ENCODE assay signal across 24 cellular contexts in the genomic region with DNA sequence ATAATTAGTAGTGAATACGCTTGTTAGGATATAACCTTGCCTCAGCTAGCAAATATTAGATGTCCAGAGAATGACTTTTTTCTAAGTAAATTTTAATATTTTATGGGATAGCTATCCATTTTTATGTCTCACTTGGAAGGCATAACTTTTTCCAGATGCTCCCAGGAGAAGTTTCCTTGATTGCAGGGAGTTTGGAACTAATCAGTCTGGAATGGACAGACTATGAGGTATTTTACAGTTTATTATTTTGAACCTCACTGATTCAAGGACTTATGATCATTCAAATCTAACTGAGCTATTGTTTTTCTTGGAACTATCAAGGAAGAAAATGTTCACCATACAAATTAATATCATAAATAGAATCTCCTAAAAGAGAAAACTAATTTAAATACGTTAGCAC.
"Had no signal": no experiment of that assay in that cellular context is flagged by ENCODE, and none has a peak within 500 bp of the region (broad histone marks: within the 10 kb centered on the region; RNA-seq: fewer than 3 reads in every experiment).

No MANE protein-coding gene starts in this region.

- H3K27me3 Mint-ChIP-seq: effector memory CD8-positive, alpha-beta T cell; progenitor cell of endocrine pancreas had no signal

- H3K4me3 ChIP-seq: esophagus squamous epithelium, lower lobe of right lung, smooth muscle cell, stomach, thyroid gland, vagina had no signal

- H3K27ac ChIP-seq: esophagus squamous epithelium, lower lobe of right lung, neutrophil, parathyroid adenoma, stomach, thyroid gland, vagina had no signal

- DNase-seq: cerebellar nuclear complex; cortex of kidney; effector memory CD8-positive, alpha-beta T cell; erythroblast; esophagus squamous epithelium; left ventricle myocardium superior; lower lobe of right lung; natural killer cell; stimulated activated CD4-positive, alpha-beta T cell treated with anti-CD3 and anti-CD28 coated beads, Interleukin-12 subunit alpha, Interleukin-12 subunit beta, amount 100 ng/mL, for 4 hours; stimulated activated CD4-positive, alpha-beta T cell treated with anti-CD3 and anti-CD28 coated beads, Interleukin-1b, Interleukin-23, amount 100 ng/mL, for 48 hours; stimulated activated CD4-positive, alpha-beta T cell treated with anti-CD3 and anti-CD28 coated beads, Interleukin-4, amount 100 ng/mL, for 1 hour; stimulated activated CD8-positive, alpha-beta memory T cell treated with anti-CD3 and anti-CD28 coated beads, Interleukin-4, amount 100 ng/mL, for 48 hours; stimulated activated naive CD4-positive, alpha-beta T cell treated with Interleukin-2 at 50 U/mL for 16 hours; stomach; thyroid gland; trophoblast cell had no signal

- H3K9ac ChIP-seq: parathyroid adenoma had no signal

- H3K9me3 Mint-ChIP-seq: effector memory CD8-positive, alpha-beta T cell; natural killer cell had no signal

- H3K4me1 ChIP-seq: esophagus squamous epithelium, lower lobe of right lung, thyroid gland, vagina had no signal

- H3K4me1 Mint-ChIP-seq: natural killer cell, neural crest cell had no signal

- H3K27me3 ChIP-seq: esophagus squamous epithelium, neutrophil, stomach, thyroid gland, vagina had no signal

- H2AFZ ChIP-seq: parathyroid adenoma had no signal

- FAIRE-seq: keratinocyte had no signal

- H3K4me2 ChIP-seq: smooth muscle cell had no signal

- H3K27ac Mint-ChIP-seq: effector memory CD8-positive, alpha-beta T cell; natural killer cell; progenitor cell of endocrine pancreas had no signal

- H3K4me3 Mint-ChIP-seq: effector memory CD8-positive, alpha-beta T cell; natural killer cell; neural crest cell had no signal

- H3K9me3 ChIP-seq: esophagus squamous epithelium, lower lobe of right lung, neutrophil, stomach, thyroid gland, vagina had no signal

- H3K36me3 ChIP-seq: esophagus squamous epithelium, lower lobe of right lung, neutrophil, stomach, thyroid gland, vagina had no signal

- ATAC-seq: effector memory CD8-positive, alpha-beta T cell; left ventricle myocardium superior; lower lobe of right lung; natural killer cell; sciatic nerve had no signal

- H3K36me3 Mint-ChIP-seq: natural killer cell had no signal
